Comparison of ENCODE assay signal across 18 cellular contexts in the genomic region with DNA sequence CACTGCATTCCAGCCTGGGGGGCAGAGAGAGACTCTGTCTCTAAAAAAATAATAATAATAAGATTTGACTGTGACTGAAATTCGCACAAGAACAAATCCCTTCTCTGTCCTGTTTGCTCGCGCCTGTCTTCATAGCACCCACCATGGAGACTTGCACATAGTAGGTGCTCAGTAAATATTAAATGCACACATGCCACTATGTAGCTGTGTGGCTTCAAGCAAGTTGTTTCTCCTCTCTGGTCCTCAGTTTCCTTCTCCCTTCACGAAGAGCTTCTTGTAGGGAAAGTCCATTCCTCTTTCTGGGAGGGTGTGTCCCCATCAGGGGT. TPM values are rescaled to one million over a fixed set of nuclear protein-coding genes. Genes with fewer than 3 reads are reported as not detected.
DNase-seq lines count a peak whose midpoint lies in the region; ATAC-seq and TF ChIP-seq lines count a peak whose summit lies in the region.
"Had no signal": no experiment of that assay in that cellular context is flagged by ENCODE, and none has a peak within 500 bp of the region (broad histone marks: within the 10 kb centered on the region; RNA-seq: fewer than 3 reads in every experiment).

No MANE protein-coding gene starts in this region.

- no peaks in the 10 kb centered on the region for H3K27me3 ChIP-seq in heart left ventricle
- H3K27me3 ChIP-seq in hepatocyte = no peaks in the 10 kb centered on the region
- H3K27me3 ChIP-seq: upper lobe of right lung had no signal

- no peaks in the 10 kb centered on the region for H3K79me2 ChIP-seq in hepatocyte

- H3K9me3 ChIP-seq in heart left ventricle (peaks cover 0 to 15% (median 5%) of the 10 kb centered on the region in 12 donors), hepatocyte (ENCODE audit: low read depth) (no peaks in the 10 kb centered on the region)
- H3K9me3 ChIP-seq: HAP-1, SK-N-SH, upper lobe of right lung had no signal

- intact Hi-C loops in heart left ventricle (cut with DNase I) (no loop called here), Right ventricle myocardium inferior (cut with DNase I) (no loop called here)
- intact Hi-C loops in activated T-helper 2 cell treated with anti-CD3 and anti-CD28 coated beads, Interferon-gamma antibody, Interleukin-2, Interleukin-4, amounts not matched to agents 10 μg/mL and 5 μg/mL and 100 μg/mL, durations not matched to agents 14 hours and 24 hours and 36 hours (cut with micrococcal nuclease) = no loop called here

- no peaks in the 10 kb centered on the region for H3K27me3 Mint-ChIP-seq in activated T-helper 2 cell treated with anti-CD3 and anti-CD28 coated beads, Interferon-gamma antibody, Interleukin-2, Interleukin-4, amounts not matched to agents 10 μg/mL and 5 μg/mL and 100 μg/mL, durations not matched to agents 14 hours and 24 hours and 36 hours (ENCODE audit: low read depth)
- H3K27me3 Mint-ChIP-seq in type B pancreatic cell = no peaks in the 10 kb centered on the region

- no peak overlapping the region for H3K4me3 ChIP-seq in heart left ventricle
- no peak overlapping the region for H3K4me3 ChIP-seq in hepatocyte
- H3K4me3 ChIP-seq: HAP-1, spleen, upper lobe of right lung had no signal

- peak overlapping the region; percentile 77 for H3K27ac Mint-ChIP-seq in activated T-helper 2 cell treated with anti-CD3 and anti-CD28 coated beads, Interferon-gamma antibody, Interleukin-2, Interleukin-4, amounts not matched to agents 10 μg/mL and 5 μg/mL and 100 μg/mL, durations not matched to agents 14 hours and 24 hours and 36 hours
- peak overlapping the region; percentile 82 for H3K27ac Mint-ChIP-seq in type B pancreatic cell
- H3K27ac Mint-ChIP-seq: activated T-cell treated with anti-CD3 and anti-CD28 coated beads, Interleukin-2, amount 50 U/mL, for 24 hours had no signal

- no peaks in the 10 kb centered on the region for H4K20me1 ChIP-seq in hepatocyte (ENCODE audit: insufficient read depth, poor library complexity, severe bottlenecking)

- H3K4me3 Mint-ChIP-seq in activated T-helper 2 cell treated with anti-CD3 and anti-CD28 coated beads, Interferon-gamma antibody, Interleukin-2, Interleukin-4, amounts not matched to agents 10 μg/mL and 5 μg/mL and 100 μg/mL, durations not matched to agents 14 hours and 24 hours and 36 hours (ENCODE audit: low read depth) = no peak overlapping the region
- peak overlapping the region; percentile 31 for H3K4me3 Mint-ChIP-seq in type B pancreatic cell
- H3K4me3 Mint-ChIP-seq: activated T-cell treated with anti-CD3 and anti-CD28 coated beads, Interleukin-2, amount 50 U/mL, for 24 hours; central memory CD8-positive, alpha-beta T cell; effector memory CD8-positive, alpha-beta T cell had no signal

- H3K36me3 Mint-ChIP-seq in activated T-helper 2 cell treated with anti-CD3 and anti-CD28 coated beads, Interferon-gamma antibody, Interleukin-2, Interleukin-4, amounts not matched to agents 10 μg/mL and 5 μg/mL and 100 μg/mL, durations not matched to agents 14 hours and 24 hours and 36 hours (ENCODE audit: low read depth) = peaks cover 37% of the 10 kb centered on the region
- peaks cover 3% of the 10 kb centered on the region for H3K36me3 Mint-ChIP-seq in type B pancreatic cell

- H3K4me2 ChIP-seq in hepatocyte = peak overlapping the region; percentile 39
- H3K4me2 ChIP-seq: SK-N-SH had no signal

- H3K4me1 ChIP-seq in heart left ventricle = peaks cover 0 to 49% (median 16%) of the 10 kb centered on the region in 12 donors
- peaks cover 53% of the 10 kb centered on the region for H3K4me1 ChIP-seq in hepatocyte (ENCODE audit: insufficient read depth)
- H3K4me1 ChIP-seq: HAP-1 had no signal

- H3K27ac ChIP-seq in heart left ventricle (peak overlapping the region in 7 of 12 donors; percentile 27 to 80 (median 59)), hepatocyte (peak overlapping the region; percentile 99)
- H3K27ac ChIP-seq: spleen had no signal

- H3K36me3 ChIP-seq in heart left ventricle = no peaks in the 10 kb centered on the region
- no peaks in the 10 kb centered on the region for H3K36me3 ChIP-seq in hepatocyte (replicated peaks; ENCODE audit: insufficient read depth, low read depth)
- H3K36me3 ChIP-seq: HAP-1, spleen, upper lobe of right lung had no signal

- no peak for TF ChIP-seq CTCF in heart left ventricle (IDR thresholded peaks at IDR 0.05)
- TF ChIP-seq CTCF in hepatocyte (IDR thresholded peaks at IDR 0.05; ENCODE audit: poor library complexity) = no peak
- TF ChIP-seq CTCF in type B pancreatic cell (conservative IDR thresholded peaks at IDR 0.05) = no peak

- H3K4me1 Mint-ChIP-seq in activated T-helper 2 cell treated with anti-CD3 and anti-CD28 coated beads, Interferon-gamma antibody, Interleukin-2, Interleukin-4, amounts not matched to agents 10 μg/mL and 5 μg/mL and 100 μg/mL, durations not matched to agents 14 hours and 24 hours and 36 hours (ENCODE audit: low read depth) = peaks cover 60% of the 10 kb centered on the region
- peaks cover 42% of the 10 kb centered on the region for H3K4me1 Mint-ChIP-seq in type B pancreatic cell (ENCODE audit: unreplicated experiment)

- H3K9me3 Mint-ChIP-seq in activated T-helper 2 cell treated with anti-CD3 and anti-CD28 coated beads, Interferon-gamma antibody, Interleukin-2, Interleukin-4, amounts not matched to agents 10 μg/mL and 5 μg/mL and 100 μg/mL, durations not matched to agents 14 hours and 24 hours and 36 hours = peaks cover 9% of the 10 kb centered on the region
- H3K9me3 Mint-ChIP-seq in type B pancreatic cell = peaks cover 3% of the 10 kb centered on the region

- ATAC-seq in heart left ventricle (peak in 1 of 4 donors; percentile 44), Right ventricle myocardium inferior (no peak), HG03565 (IDR thresholded peaks at IDR 0.05; ENCODE audit: unreplicated experiment) (no peak)
- ATAC-seq: effector memory CD8-positive, alpha-beta T cell; PC-3 had no signal

- no peaks in the 10 kb centered on the region for H3K9me2 ChIP-seq in hepatocyte (replicated peaks; ENCODE audit: insufficient read depth)
- H3K9me2 ChIP-seq: SK-N-SH had no signal

- H2AFZ ChIP-seq in hepatocyte = no peak overlapping the region

- DNase-seq in heart left ventricle (no peak), Right ventricle myocardium inferior (ENCODE audit: missing footprints) (no peak), hepatocyte (ENCODE audit: low spot score) (no peak), type B pancreatic cell (ENCODE audit: extremely low spot score, unreplicated experiment) (no peak), GOT3 (lab: John Stamatoyannopoulos, UW) (no peak), NCI-H2029 treated with DMSO at 0.1 percent for 48 hours (lab: John Stamatoyannopoulos, UW) (no peak)
- DNase-seq in activated T-helper 2 cell treated with anti-CD3 and anti-CD28 coated beads, Interferon-gamma antibody, Interleukin-2, Interleukin-4, amounts not matched to agents 10 μg/mL and 5 μg/mL and 100 μg/mL, durations not matched to agents 14 hours and 24 hours and 36 hours (ENCODE audit: low spot score) = no peak
- DNase-seq: activated CD4-positive, alpha-beta T cell treated with anti-CD3 and anti-CD28 coated beads, Interleukin-2, amount 50 U/mL, for 4 hours; activated T-cell treated with anti-CD3 and anti-CD28 coated beads, Interleukin-2, amount 50 U/mL, for 24 hours; effector memory CD8-positive, alpha-beta T cell; NCI-H1436; SK-N-SH; spleen; upper lobe of right lung had no signal

- 76 to 88% (median 79%) methylated on average over 4 of the region's 4 CpGs for WGBS in heart left ventricle, 4 donors
- 80% methylated on average over 4 of the region's 4 CpGs for WGBS in hepatocyte (ENCODE audit: low lambda C conversion rate, missing lambda C conversion rate)

- no peak for TF ChIP-seq POLR2A in heart left ventricle (IDR thresholded peaks at IDR 0.05)

RNA-seq across cellular contexts. Expression of gene PTGIS, which starts 15.4 kb away (rescaled TPM):
- total RNA-seq in heart left ventricle (10 to 100 TPM; 11.9 to 95.2 (median 22.0) TPM), Right ventricle myocardium inferior (24.2 TPM), hepatocyte (22.5 and 26.1 TPM in 2 replicates), type B pancreatic cell (ENCODE audit: low replicate concordance) (4.6 and 33.3 TPM in 2 replicates)
- polyA plus RNA-seq in heart left ventricle (1 to 10 TPM; 5.3 to 7.3 TPM), hepatocyte (25.4 and 27.4 TPM in 2 replicates)
- total RNA-seq in activated T-helper 2 cell treated with anti-CD3 and anti-CD28 coated beads, Interferon-gamma antibody, Interleukin-2, Interleukin-4, amounts not matched to agents 10 μg/mL and 5 μg/mL and 100 μg/mL, durations not matched to agents 14 hours and 24 hours and 36 hours = 31.0 and 31.3 TPM in 2 replicates
